ENCODE assay signal across 26 cellular contexts in genomic region chrX:68934922-68935321, GRCh38.
"Had no signal": no experiment of that assay in that cellular context is flagged by ENCODE, and none has a peak within 500 bp of the region (broad histone marks: within the 10 kb centered on the region; RNA-seq: fewer than 3 reads in every experiment).

No MANE protein-coding gene starts in this region.

- H3K4me3 ChIP-seq: adrenal gland, body of pancreas, neural progenitor cell, smooth muscle cell, tibial nerve had no signal

- H3K4me1 ChIP-seq: body of pancreas, neural progenitor cell had no signal

- ATAC-seq: body of pancreas; effector memory CD8-positive, alpha-beta T cell; left ventricle myocardium superior; naive thymus-derived CD4-positive, alpha-beta T cell; sciatic nerve; stimulated activated naive B cell treated with anti-CD40 and anti-IgM and Interleukin-4, amounts not matched to agents 10 μg/mL and 1 μg/mL and 100 μg/mL, for 72 hours had no signal

- H3K9me3 ChIP-seq: adrenal gland, body of pancreas, tibial nerve had no signal

- H3K27ac ChIP-seq: body of pancreas, neural progenitor cell, tibial nerve, VCaP had no signal

- H3K27me3 ChIP-seq: adrenal gland, body of pancreas, neural progenitor cell, tibial nerve had no signal

- H3K36me3 ChIP-seq: adrenal gland, neural progenitor cell, tibial nerve had no signal

- DNase-seq: activated CD4-positive, alpha-beta T cell treated with anti-CD3 and anti-CD28 coated beads for 4 hours; activated CD4-positive, alpha-beta T cell treated with anti-CD3 and anti-CD28 coated beads, Interleukin-2, amount 50 U/mL, for 4 hours; activated effector memory CD4-positive, alpha-beta T cell treated with anti-CD3 and anti-CD28 coated beads, Interleukin-2, amount 50 U/mL, for 16 hours; activated naive CD4-positive, alpha-beta T cell treated with anti-CD3 and anti-CD28 coated beads for 36 hours; activated naive CD8-positive, alpha-beta T cell treated with anti-CD3 and anti-CD28 coated beads for 36 hours; activated T-cell treated with anti-CD3 and anti-CD28 coated beads for 4 hours; body of pancreas; cerebellar nuclear complex; cortex of kidney; effector memory CD8-positive, alpha-beta T cell; foreskin fibroblast; left ventricle myocardium superior; midbrain; naive thymus-derived CD4-positive, alpha-beta T cell; occipital lobe; stimulated activated CD4-positive, alpha-beta T cell treated with anti-CD3 and anti-CD28 coated beads, Interleukin-15, amount 100 ng/mL, for 24 hours; stimulated activated CD4-positive, alpha-beta T cell treated with anti-CD3 and anti-CD28 coated beads, Interleukin-2, amount 100 ng/mL, for 24 hours; stimulated activated naive B cell treated with anti-CD40 and anti-IgM and Interleukin-4, amounts not matched to agents 10 μg/mL and 1 μg/mL and 100 μg/mL, for 72 hours; SW 1271; T-helper 9 cell had no signal
